Comparison of ENCODE assay signal across 17 cellular contexts in the genomic region with DNA sequence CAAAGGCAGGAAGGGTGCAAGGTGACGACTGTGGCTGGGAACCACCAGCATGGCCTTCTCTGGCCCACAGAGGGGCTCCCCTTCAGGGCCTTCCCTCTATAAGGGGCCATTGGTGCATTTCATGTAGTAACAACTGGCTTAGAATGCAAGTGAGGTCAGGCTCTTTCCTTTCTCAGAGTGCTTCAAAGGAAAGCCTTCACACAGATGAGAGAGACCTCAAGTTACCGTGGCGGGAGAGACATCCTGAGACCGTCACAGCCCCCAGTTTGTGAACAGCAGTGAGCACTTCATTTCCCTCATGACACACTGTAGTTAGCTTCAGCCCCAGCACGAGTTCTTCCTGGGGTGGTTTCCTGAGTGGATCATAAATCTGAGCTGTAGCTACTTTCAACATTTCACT.
DNase-seq lines count a peak whose midpoint lies in the region; ATAC-seq and TF ChIP-seq lines count a peak whose summit lies in the region.
"Had no signal": no experiment of that assay in that cellular context is flagged by ENCODE, and none has a peak within 500 bp of the region (broad histone marks: within the 10 kb centered on the region; RNA-seq: fewer than 3 reads in every experiment).

No MANE protein-coding gene starts in this region.

- no peak overlapping the region for H2AFZ ChIP-seq in neuronal stem cell (ENCODE audit: low read length)

- ATAC-seq in activated naive CD8-positive, alpha-beta T cell treated with anti-CD3 and anti-CD28 coated beads, Interleukin-2, amount 50 U/mL, for 24 hours = peak; percentile 36

- H3K9ac ChIP-seq in neuronal stem cell (ENCODE audit: low read depth, low read length, poor library complexity) = no peak overlapping the region

- no peak overlapping the region for H2BK15ac ChIP-seq in neuronal stem cell (ENCODE audit: low read length)

- H3K4me3 ChIP-seq in AG10803 (ENCODE audit: low read length) = no peak overlapping the region
- H3K4me3 ChIP-seq in Jurkat, Clone E6-1 (ENCODE audit: low read length) = no peak overlapping the region
- no peak overlapping the region for H3K4me3 ChIP-seq in neuronal stem cell (ENCODE audit: low read length in 2 of 2)
- H3K4me3 ChIP-seq: BLaER1 treated with 17β-estradiol and CSF1 and Interleukin-3, amounts not matched to agents 10 nM and 100 nM; esophagus muscularis mucosa; lung; ovary had no signal

- H2BK120ac ChIP-seq in neuronal stem cell (ENCODE audit: low read depth, low read length) = no peak overlapping the region

- H2AK5ac ChIP-seq in neuronal stem cell (ENCODE audit: low read depth, low read length) = no peak overlapping the region

- DNase-seq in AG10803 (ENCODE audit: low read depth) = peak; percentile 33
- peak; percentile 94 for DNase-seq in Jurkat, Clone E6-1 (ENCODE audit: low read depth, low spot score)
- DNase-seq in activated naive CD8-positive, alpha-beta T cell treated with anti-CD3 and anti-CD28 coated beads, Interleukin-2, amount 50 U/mL, for 24 hours = no peak
- DNase-seq in middle frontal gyrus (ENCODE audit: extremely low spot score, low spot score) = peak; percentile 33
- DNase-seq in neuronal stem cell (ENCODE audit: low spot score) = no peak
- DNase-seq in NCI-H446 treated with DMSO at 0.1 percent for 48 hours (lab: John Stamatoyannopoulos, UW) = no peak
- DNase-seq in DMS79 treated with DMSO at 0.1 percent for 48 hours (lab: John Stamatoyannopoulos, UW) = no peak
- no peak for DNase-seq in NCI-H748 (lab: John Stamatoyannopoulos, UW; ENCODE audit: unreplicated experiment)
- DNase-seq: HFFc6; NCI-H1092; NCI-H510A; ovary; stimulated activated CD4-positive, alpha-beta T cell treated with anti-CD3 and anti-CD28 coated beads, Interleukin-15, amount 100 ng/mL, for 24 hours; T1000 had no signal

- no peak for TF ChIP-seq CTCF in AG10803 (conservative IDR thresholded peaks at IDR 0.05; ENCODE audit: low read length)

- H3K14ac ChIP-seq in neuronal stem cell (ENCODE audit: low read length) = no peak overlapping the region

- no peak overlapping the region for H3K27ac ChIP-seq in neuronal stem cell (replicated peaks; ENCODE audit: low read length)
- H3K27ac ChIP-seq: BLaER1 treated with 17β-estradiol and CSF1 and Interleukin-3, amounts not matched to agents 10 nM and 100 nM; ovary had no signal

- H3K4me2 ChIP-seq in neuronal stem cell (ENCODE audit: insufficient read depth, low read length, poor library complexity, severe bottlenecking) = no peak overlapping the region

- peaks cover 18% of the 10 kb centered on the region for H3K4me1 Mint-ChIP-seq in activated naive CD8-positive, alpha-beta T cell treated with anti-CD3 and anti-CD28 coated beads, Interleukin-2, amount 50 U/mL, for 24 hours

- H2BK5ac ChIP-seq in neuronal stem cell (ENCODE audit: low read length) = no peak overlapping the region

- H3K4me3 Mint-ChIP-seq in activated naive CD8-positive, alpha-beta T cell treated with anti-CD3 and anti-CD28 coated beads, Interleukin-2, amount 50 U/mL, for 24 hours = no peak overlapping the region
- H3K4me3 Mint-ChIP-seq: HFFc6 had no signal

- H4K91ac ChIP-seq in neuronal stem cell (ENCODE audit: low read depth, low read length, poor library complexity) = no peak overlapping the region

- H3K9me3 ChIP-seq in neuronal stem cell (replicated peaks in 1 of 2; ENCODE audit: control insufficient read depth in 2 of 2, insufficient read depth in 1 of 2, low read depth in 1 of 2, low read length in 2 of 2) = peaks cover 0 to 5% of the 10 kb centered on the region in 2 donors
- H3K9me3 ChIP-seq: BLaER1 treated with 17β-estradiol and CSF1 and Interleukin-3, amounts not matched to agents 10 nM and 100 nM; esophagus muscularis mucosa; ovary had no signal

- H3K9me3 Mint-ChIP-seq in activated naive CD8-positive, alpha-beta T cell treated with anti-CD3 and anti-CD28 coated beads, Interleukin-2, amount 50 U/mL, for 24 hours = no peaks in the 10 kb centered on the region
- H3K9me3 Mint-ChIP-seq: HFFc6 had no signal

- no peak overlapping the region for H3K27ac Mint-ChIP-seq in activated naive CD8-positive, alpha-beta T cell treated with anti-CD3 and anti-CD28 coated beads, Interleukin-2, amount 50 U/mL, for 24 hours
- H3K27ac Mint-ChIP-seq: HFFc6 had no signal

- no peak overlapping the region for H3K23ac ChIP-seq in neuronal stem cell (ENCODE audit: low read depth, low read length, poor library complexity)

- no peak overlapping the region for H3K18ac ChIP-seq in neuronal stem cell (ENCODE audit: low read length)

- H3K36me3 Mint-ChIP-seq in activated naive CD8-positive, alpha-beta T cell treated with anti-CD3 and anti-CD28 coated beads, Interleukin-2, amount 50 U/mL, for 24 hours (ENCODE audit: low read depth) = peaks cover 29% of the 10 kb centered on the region

- no peaks in the 10 kb centered on the region for H3K79me1 ChIP-seq in neuronal stem cell (ENCODE audit: low read depth, low read length)

- H3K27me3 Mint-ChIP-seq in activated naive CD8-positive, alpha-beta T cell treated with anti-CD3 and anti-CD28 coated beads, Interleukin-2, amount 50 U/mL, for 24 hours = no peaks in the 10 kb centered on the region

- H3K4me1 ChIP-seq in neuronal stem cell (ENCODE audit: control insufficient read depth in 2 of 2, insufficient read depth in 1 of 2, low read depth in 1 of 2, low read length in 2 of 2) = no peaks in the 10 kb centered on the region

- no CpG with 5 or more reads among the region's 5 CpGs for WGBS in neuronal stem cell (ENCODE audit: extremely low coverage in 2 of 2, insufficient read length in 2 of 2, insufficient replicate concordance in 1 of 2), 2 donors

- no peak overlapping the region for H2BK12ac ChIP-seq in neuronal stem cell (ENCODE audit: low read length)

- peaks cover 9 to 73% of the 10 kb centered on the region in 2 donors for H3K36me3 ChIP-seq in neuronal stem cell (replicated peaks in 1 of 2; ENCODE audit: control insufficient read depth in 2 of 2, insufficient read depth in 2 of 2, low read length in 2 of 2)
- H3K36me3 ChIP-seq: ovary had no signal

- no peak overlapping the region for H4K8ac ChIP-seq in neuronal stem cell (ENCODE audit: low read depth, low read length)

- H3K4ac ChIP-seq in neuronal stem cell (ENCODE audit: low read length) = no peak overlapping the region

- H3K27me3 ChIP-seq in neuronal stem cell (ENCODE audit: control insufficient read depth in 3 of 3, insufficient read depth in 3 of 3, low read depth in 1 of 3, low read length in 3 of 3) = no peaks in the 10 kb centered on the region
- H3K27me3 ChIP-seq: BLaER1 treated with 17β-estradiol and CSF1 and Interleukin-3, amounts not matched to agents 10 nM and 100 nM; esophagus muscularis mucosa; ovary had no signal

Comparison
In these comparisons a context has a peak if more than half of its experiments do, and no peak if none do; other contexts are left out.
1. DNase-seq: peak in AG10803 (single experiment), Jurkat, Clone E6-1 (single experiment) and middle frontal gyrus (single experiment); none in activated naive CD8-positive, alpha-beta T cell treated with anti-CD3 and anti-CD28 coated beads, Interleukin-2, amount 50 U/mL, for 24 hours (single experiment), neuronal stem cell (single experiment), NCI-H446 treated with DMSO at 0.1 percent for 48 hours (single experiment), DMS79 treated with DMSO at 0.1 percent for 48 hours (single experiment) and NCI-H748 (single experiment).